1 cellular context compared by ENCODE assay signal in genomic region chr6:160679402-160679769, GRCh38.
TF ChIP-seq lines count a peak whose summit lies in the region.

No MANE protein-coding gene starts in this region.

TF ChIP-seq in H1, 55 proteins besides CTCF, POLR2A, EP300 and RAD21:
- TF ChIP-seq TBP (IDR thresholded peaks at IDR 0.05; ENCODE audit: low read depth, low read length) (no peak), TCF12 (IDR thresholded peaks at IDR 0.05; ENCODE audit: low read depth, low read length) (no peak), NRF1 (IDR thresholded peaks at IDR 0.05; ENCODE audit: low read depth, low read length) (no peak), ASH2L (IDR thresholded peaks at IDR 0.05; ENCODE audit: low read length) (no peak)
- TF ChIP-seq, protein P1, sequence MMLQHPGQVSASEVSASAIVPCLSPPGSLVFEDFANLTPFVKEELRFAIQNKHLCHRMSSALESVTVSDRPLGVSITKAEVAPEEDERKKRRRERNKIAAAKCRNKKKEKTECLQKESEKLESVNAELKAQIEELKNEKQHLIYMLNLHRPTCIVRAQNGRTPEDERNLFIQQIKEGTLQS (IDR thresholded peaks at IDR 0.05; ENCODE audit: insufficient read depth, low read depth, low read length), result no peak
- TF ChIP-seq, protein P2, sequence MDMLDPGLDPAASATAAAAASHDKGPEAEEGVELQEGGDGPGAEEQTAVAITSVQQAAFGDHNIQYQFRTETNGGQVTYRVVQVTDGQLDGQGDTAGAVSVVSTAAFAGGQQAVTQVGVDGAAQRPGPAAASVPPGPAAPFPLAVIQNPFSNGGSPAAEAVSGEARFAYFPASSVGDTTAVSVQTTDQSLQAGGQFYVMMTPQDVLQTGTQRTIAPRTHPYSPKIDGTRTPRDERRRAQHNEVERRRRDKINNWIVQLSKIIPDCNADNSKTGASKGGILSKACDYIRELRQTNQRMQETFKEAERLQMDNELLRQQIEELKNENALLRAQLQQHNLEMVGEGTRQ (IDR thresholded peaks at IDR 0.05; ENCODE audit: low read length), result no peak
